Comparison of ENCODE assay signal across 15 cellular contexts in the genomic region with DNA sequence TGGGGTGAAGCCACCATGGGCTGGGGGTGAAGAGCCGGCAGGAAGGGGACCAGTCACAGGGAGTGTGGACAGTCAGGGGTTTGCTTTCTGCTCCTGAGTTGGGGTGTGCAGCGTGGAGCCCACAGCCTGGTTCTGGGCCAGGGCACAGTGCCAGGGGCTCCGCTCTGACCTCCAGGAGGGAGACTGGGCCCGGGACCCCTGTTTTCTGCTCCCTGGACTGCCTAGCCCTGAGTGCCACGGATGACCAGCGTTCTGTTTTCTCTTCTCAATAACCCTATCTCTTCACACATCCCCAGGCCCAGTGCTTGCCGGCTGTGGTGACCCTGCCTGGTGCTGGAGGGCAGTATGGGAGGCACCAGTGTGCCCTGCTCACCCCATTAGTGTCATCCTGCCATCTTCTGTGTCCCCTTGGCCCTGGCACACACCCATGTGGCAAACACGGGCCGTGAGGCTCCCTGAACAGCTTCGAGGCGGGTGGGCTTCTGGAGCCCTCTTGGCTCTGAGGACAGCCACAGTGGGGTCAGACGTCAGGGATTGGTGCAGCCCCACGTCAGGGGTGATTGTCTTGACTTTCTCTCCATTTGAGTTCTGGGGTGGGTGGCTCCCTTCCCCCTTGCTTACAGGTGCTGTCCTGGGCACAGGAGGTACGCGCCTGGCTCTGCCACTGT. TPM values are rescaled to one million over a fixed set of nuclear protein-coding genes. Genes with fewer than 3 reads are reported as not detected.
DNase-seq lines count a peak whose midpoint lies in the region; ATAC-seq and TF ChIP-seq lines count a peak whose summit lies in the region.
"Had no signal": no experiment of that assay in that cellular context is flagged by ENCODE, and none has a peak within 500 bp of the region (broad histone marks: within the 10 kb centered on the region; RNA-seq: fewer than 3 reads in every experiment).

No MANE protein-coding gene starts in this region.

- peaks cover 16% of the 10 kb centered on the region for H3K4me1 Mint-ChIP-seq in T-helper 1 cell treated with Interleukin-12 subunit alpha and Interleukin-12 subunit beta and Interleukin-4 antibody, amounts not matched to agents 30 μg/mL and 1 μg/mL, for 36 hours (ENCODE audit: low read depth)
- H3K4me1 Mint-ChIP-seq in effector memory CD8-positive, alpha-beta T cell (ENCODE audit: low read depth in 2 of 2), result peaks cover 24 to 27% of the 10 kb centered on the region in 2 donors
- H3K4me1 Mint-ChIP-seq in neural crest cell, result peaks cover 16% of the 10 kb centered on the region

- POLR2A ChIA-PET in HEK293 (lab: Yijun Ruan, JAX), result interaction anchor here (1.0 to 3.6 kb wide), 2 partner anchors 10 kb away, joined by 3 to 25 read pairs; a partner anchor contains a TSS

- H3K9me3 ChIP-seq in HEK293 (ENCODE audit: control insufficient read depth, insufficient read depth, low read depth, low read length), result no peaks in the 10 kb centered on the region
- H3K9me3 ChIP-seq: heart left ventricle, SJSA1, thyroid gland had no signal

- H3K36me3 Mint-ChIP-seq in T-helper 1 cell treated with Interleukin-12 subunit alpha and Interleukin-12 subunit beta and Interleukin-4 antibody, amounts not matched to agents 30 μg/mL and 1 μg/mL, for 36 hours (ENCODE audit: low read depth), result peaks cover 7% of the 10 kb centered on the region
- H3K36me3 Mint-ChIP-seq in effector memory CD8-positive, alpha-beta T cell (ENCODE audit: insufficient read depth), result peaks cover 76% of the 10 kb centered on the region
- H3K36me3 Mint-ChIP-seq in neural crest cell (ENCODE audit: low read depth), result no peaks in the 10 kb centered on the region

- CTCF ChIA-PET in HEK293 (lab: Yijun Ruan, JAX), result interaction anchor here (1.1 kb wide), 1 partner anchor 29 kb away, joined by 4 read pairs; no protein-coding TSS in a partner anchor

- peaks cover 3% of the 10 kb centered on the region; the same call in 1 of the 2 replicates for H3K4me1 ChIP-seq in HEK293 (ENCODE audit: control insufficient read depth, insufficient read depth, low read length)

- no peaks in the 10 kb centered on the region for H3K27me3 Mint-ChIP-seq in T-helper 1 cell treated with Interleukin-12 subunit alpha and Interleukin-12 subunit beta and Interleukin-4 antibody, amounts not matched to agents 30 μg/mL and 1 μg/mL, for 36 hours (ENCODE audit: low read depth)
- H3K27me3 Mint-ChIP-seq in effector memory CD8-positive, alpha-beta T cell, result no peaks in the 10 kb centered on the region
- H3K27me3 Mint-ChIP-seq in neural crest cell (ENCODE audit: low read depth), result peaks cover 17% of the 10 kb centered on the region

- no peak overlapping the region for H3K27ac ChIP-seq in HEK293 (ENCODE audit: extremely low read depth, low read depth, low read length)
- H3K27ac ChIP-seq: cardiac muscle cell, SJSA1 had no signal

- H3K36me3 ChIP-seq in HEK293 (ENCODE audit: control insufficient read depth in 2 of 2, insufficient read depth in 1 of 2, low read length in 2 of 2), result peaks cover 0 to 53% of the 10 kb centered on the region in 2 experiments; a peak in 1 of 3 replicates

- H3K27ac Mint-ChIP-seq in T-helper 1 cell treated with Interleukin-12 subunit alpha and Interleukin-12 subunit beta and Interleukin-4 antibody, amounts not matched to agents 30 μg/mL and 1 μg/mL, for 36 hours, result peak overlapping the region; percentile 49
- peak overlapping the region; percentile 98 to 99 for H3K27ac Mint-ChIP-seq in effector memory CD8-positive, alpha-beta T cell
- H3K27ac Mint-ChIP-seq in neural crest cell (ENCODE audit: unreplicated experiment), result no peak overlapping the region

- H3K4me3 ChIP-seq in HEK293 (ENCODE audit: low read depth, low read length), result no peak overlapping the region
- H3K4me3 ChIP-seq: cardiac muscle cell, SJSA1, thyroid gland had no signal

- H3K9me3 Mint-ChIP-seq in T-helper 1 cell treated with Interleukin-12 subunit alpha and Interleukin-12 subunit beta and Interleukin-4 antibody, amounts not matched to agents 30 μg/mL and 1 μg/mL, for 36 hours, result no peaks in the 10 kb centered on the region
- no peaks in the 10 kb centered on the region for H3K9me3 Mint-ChIP-seq in effector memory CD8-positive, alpha-beta T cell
- H3K9me3 Mint-ChIP-seq in neural crest cell, result no peaks in the 10 kb centered on the region

- TF ChIP-seq CTCF in HEK293 (tag by site-specific recombination; IDR thresholded peaks at IDR 0.05) (no peak), neural crest cell (conservative IDR thresholded peaks at IDR 0.05) (no peak)

- ATAC-seq in effector memory CD8-positive, alpha-beta T cell (replicated peaks), result no peak
- ATAC-seq: heart left ventricle had no signal

- no peak for DNase-seq in T-helper 1 cell
- DNase-seq in effector memory CD8-positive, alpha-beta T cell, result no peak
- no peak for DNase-seq in neural crest cell (ENCODE audit: low read depth, low spot score)
- DNase-seq in islet precursor cell, result no peak
- no peak for DNase-seq in NOMO-1 treated with dmso at 0.1 percent for 144 hours (lab: John Stamatoyannopoulos, UW; ENCODE audit: unreplicated experiment)
- no peak for DNase-seq in NCI-H774 (lab: John Stamatoyannopoulos, UW)
- DNase-seq: activated gamma-delta T cell, NCI-H1694 treated with DMSO at 0.1 percent for 48 hours, thyroid gland had no signal

- H3K4me3 Mint-ChIP-seq in T-helper 1 cell treated with Interleukin-12 subunit alpha and Interleukin-12 subunit beta and Interleukin-4 antibody, amounts not matched to agents 30 μg/mL and 1 μg/mL, for 36 hours, result peak overlapping the region; percentile 51
- H3K4me3 Mint-ChIP-seq in effector memory CD8-positive, alpha-beta T cell, result peak overlapping the region; percentile 33 to 96
- peak overlapping the region; percentile 69 for H3K4me3 Mint-ChIP-seq in neural crest cell

TF ChIP-seq in HEK293, 187 proteins besides CTCF, POLR2A, EP300 and RAD21:
- no peak for TF ChIP-seq ZNF404 (tag by site-specific recombination; IDR thresholded peaks at IDR 0.05)
- TF ChIP-seq, protein P1, sequence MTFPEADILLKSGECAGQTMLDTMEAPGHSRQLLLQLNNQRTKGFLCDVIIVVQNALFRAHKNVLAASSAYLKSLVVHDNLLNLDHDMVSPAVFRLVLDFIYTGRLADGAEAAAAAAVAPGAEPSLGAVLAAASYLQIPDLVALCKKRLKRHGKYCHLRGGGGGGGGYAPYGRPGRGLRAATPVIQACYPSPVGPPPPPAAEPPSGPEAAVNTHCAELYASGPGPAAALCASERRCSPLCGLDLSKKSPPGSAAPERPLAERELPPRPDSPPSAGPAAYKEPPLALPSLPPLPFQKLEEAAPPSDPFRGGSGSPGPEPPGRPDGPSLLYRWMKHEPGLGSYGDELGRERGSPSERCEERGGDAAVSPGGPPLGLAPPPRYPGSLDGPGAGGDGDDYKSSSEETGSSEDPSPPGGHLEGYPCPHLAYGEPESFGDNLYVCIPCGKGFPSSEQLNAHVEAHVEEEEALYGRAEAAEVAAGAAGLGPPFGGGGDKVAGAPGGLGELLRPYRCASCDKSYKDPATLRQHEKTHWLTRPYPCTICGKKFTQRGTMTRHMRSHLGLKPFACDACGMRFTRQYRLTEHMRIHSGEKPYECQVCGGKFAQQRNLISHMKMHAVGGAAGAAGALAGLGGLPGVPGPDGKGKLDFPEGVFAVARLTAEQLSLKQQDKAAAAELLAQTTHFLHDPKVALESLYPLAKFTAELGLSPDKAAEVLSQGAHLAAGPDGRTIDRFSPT (tag by site-specific recombination; IDR thresholded peaks at IDR 0.05), result peak; percentile 8; the same call in 1 of the 2 replicates
TF ChIP-seq in HEK293: peak in this region for 1.

RNA-seq across cellular contexts. Expression of a gene that starts 1.1 kb away (rescaled TPM):
- total RNA-seq in neural crest cell, result not detected in 2 replicates
- total RNA-seq: omental fat pad, SJSA1 had no signal

RNA-seq across cellular contexts. Expression of a gene that starts 7.7 kb away (rescaled TPM):
- total RNA-seq in neural crest cell, result 34.2 and 37.5 TPM in 2 replicates

RNA-seq across cellular contexts. Expression of a gene that starts 9.9 kb away (rescaled TPM):
- total RNA-seq in neural crest cell, result 50.9 and 58.3 TPM in 2 replicates

RNA-seq across cellular contexts. Expression of a gene that starts 16.3 kb away (rescaled TPM):
- total RNA-seq in neural crest cell, result 154 and 159 TPM in 2 replicates

RNA-seq across cellular contexts. Expression of a gene that starts 55.2 kb away (rescaled TPM):
- 30.0 and 32.5 TPM in 2 replicates for total RNA-seq in neural crest cell
